In genomic region chr10:17607060-17607459, GRCh38 we compare ENCODE assay signal across 1 cellular context.
TF ChIP-seq lines count a peak whose summit lies in the region.

No MANE protein-coding gene starts in this region.

TF ChIP-seq in H1, 55 proteins besides CTCF, POLR2A, EP300 and RAD21:
- TF ChIP-seq EGR1 (IDR thresholded peaks at IDR 0.05; ENCODE audit: borderline replicate concordance, low read depth, low read length) (no peak), SP4 (IDR thresholded peaks at IDR 0.05; ENCODE audit: low read length) (no peak), CREB1 (IDR thresholded peaks at IDR 0.05) (no peak), MAFK (IDR thresholded peaks at IDR 0.05; ENCODE audit: low read depth, low read length) (no peak), BRCA1 (IDR thresholded peaks at IDR 0.05; ENCODE audit: low read depth, low read length) (no peak), SUZ12 (IDR thresholded peaks at IDR 0.05; ENCODE audit: low read length) (no peak), CTBP2 (IDR thresholded peaks at IDR 0.05; ENCODE audit: borderline replicate concordance, insufficient read depth, insufficient read length, low read length) (no peak), TCF12 (IDR thresholded peaks at IDR 0.05; ENCODE audit: low read depth, low read length) (no peak), BCL11A (IDR thresholded peaks at IDR 0.05; ENCODE audit: low read depth in 2 of 2, low read length in 2 of 2) (no peak), SAP30 (IDR thresholded peaks at IDR 0.05; ENCODE audit: insufficient read depth, insufficient replicate concordance, low read length) (no peak), RBBP5 (IDR thresholded peaks at IDR 0.05; ENCODE audit: borderline replicate concordance, low read depth, low read length) (no peak)
- TF ChIP-seq, protein P1, sequence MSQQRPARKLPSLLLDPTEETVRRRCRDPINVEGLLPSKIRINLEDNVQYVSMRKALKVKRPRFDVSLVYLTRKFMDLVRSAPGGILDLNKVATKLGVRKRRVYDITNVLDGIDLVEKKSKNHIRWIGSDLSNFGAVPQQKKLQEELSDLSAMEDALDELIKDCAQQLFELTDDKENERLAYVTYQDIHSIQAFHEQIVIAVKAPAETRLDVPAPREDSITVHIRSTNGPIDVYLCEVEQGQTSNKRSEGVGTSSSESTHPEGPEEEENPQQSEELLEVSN (IDR thresholded peaks at IDR 0.05), result no peak
